Comparison of ENCODE assay signal across 24 cellular contexts in genomic region chrX:40685352-40685918, GRCh38. TPM values are rescaled to one million over a fixed set of nuclear protein-coding genes. Genes with fewer than 3 reads are reported as not detected.
DNase-seq lines count a peak whose midpoint lies in the region; ATAC-seq, FAIRE-seq and TF ChIP-seq lines count a peak whose summit lies in the region.
"Had no signal": no experiment of that assay in that cellular context is flagged by ENCODE, and none has a peak within 500 bp of the region (broad histone marks: within the 10 kb centered on the region; RNA-seq: fewer than 3 reads in every experiment).

No MANE protein-coding gene starts in this region.

- no TSS peak for BruUV-seq in GM12878 (replicated peaks; lab: Mats Ljungman, UMichigan)

- CTCF ChIA-PET in CD4-positive, alpha-beta T cell (lab: Charles Lee), result interaction anchor here (1.6 kb wide), 1 partner anchor 50 kb away, joined by 3 read pairs; the partner anchor contains the start of gene MED14
- CTCF ChIA-PET in GM12878 (lab: Yijun Ruan, JAX), result interaction anchor here (0.6 to 3.1 kb wide), 6 partner anchors 10 to 142 kb away, joined by 3 to 11 read pairs (median 4); no protein-coding TSS in a partner anchor
- CTCF ChIA-PET in HEK293T (lab: Yijun Ruan, JAX), result no interaction called here

- H3K4me1 ChIP-seq in GM12878 (ENCODE audit: control insufficient read depth, insufficient read depth, low read length) (no peaks in the 10 kb centered on the region; the same call in 1 of the 2 replicates), neural progenitor cell (peaks cover 42% of the 10 kb centered on the region)
- H3K4me1 ChIP-seq: body of pancreas had no signal

- no peaks in the 10 kb centered on the region for H3K9me3 ChIP-seq in CD4-positive, alpha-beta T cell (ENCODE audit: control insufficient read depth, low read length)
- no peaks in the 10 kb centered on the region for H3K9me3 ChIP-seq in GM12878 (replicated peaks; ENCODE audit: control insufficient read depth, insufficient read depth, low read length)
- H3K9me3 ChIP-seq in neural progenitor cell (ENCODE audit: low read depth), result no peaks in the 10 kb centered on the region
- H3K9me3 ChIP-seq: body of pancreas, thyroid gland had no signal

- no peaks in the 10 kb centered on the region for H3K27me3 Mint-ChIP-seq in CD4-positive, alpha-beta T cell
- H3K27me3 Mint-ChIP-seq in neural progenitor cell (ENCODE audit: insufficient read depth, low read depth), result peaks cover 2% of the 10 kb centered on the region
- H3K27me3 Mint-ChIP-seq: CD4-positive, alpha-beta memory T cell had no signal

- no peak for TF ChIP-seq EP300 in GM12878 (IDR thresholded peaks at IDR 0.05; ENCODE audit: borderline replicate concordance in 1 of 2, control insufficient read depth in 1 of 2, low read depth in 2 of 2, low read length in 2 of 2)

- intact Hi-C loops in CD4-positive, alpha-beta T cell (cut with DNase I, micrococcal nuclease), result loop anchor here in 1 of 2 experiments (10.0 kb wide), 1 partner anchor 49 kb away; the partner anchor contains the start of gene MED14
- intact Hi-C loops in GM12878 (cut with micrococcal nuclease; ENCODE audit: unreplicated experiment), result no loop called here

- in situ Hi-C loops in GM12878 (cut with MboI), result no loop called here

- TF ChIP-seq RAD21 in GM12878 (IDR thresholded peaks at IDR 0.05; ENCODE audit: insufficient read depth, low read depth, low read length), result no peak

- SMC1A ChIA-PET in GM12878 (lab: Charles Lee; ENCODE audit: uncharacterized antibody, unreplicated experiment), result interaction anchor here (0.8 to 2.0 kb wide), 9 partner anchors 9 to 109 kb away, joined by 3 to 8 read pairs (median 5); no protein-coding TSS in a partner anchor

- no peak for TF ChIP-seq CTCF in CD4-positive, alpha-beta T cell (IDR thresholded peaks at IDR 0.05)
- TF ChIP-seq CTCF in GM12878 (IDR thresholded peaks at IDR 0.05 in 2 of 3, conservative IDR thresholded peaks at IDR 0.05 in 1 of 3; ENCODE audit: control insufficient read depth in 2 of 3, extremely low read depth in 1 of 3, insufficient read depth in 1 of 3, low read depth in 3 of 3, low read length in 3 of 3) (no peak), neural progenitor cell (IDR thresholded peaks at IDR 0.05) (no peak)

- H3K36me3 ChIP-seq in GM12878 (ENCODE audit: control insufficient read depth in 2 of 2, insufficient read depth in 2 of 2, low read length in 1 of 2), result peaks cover 4 to 8% of the 10 kb centered on the region in 2 experiments; a peak in 3 of 4 replicates
- peaks cover 11% of the 10 kb centered on the region for H3K36me3 ChIP-seq in neural progenitor cell

- peak overlapping the region; percentile 42 for H3K27ac Mint-ChIP-seq in CD4-positive, alpha-beta T cell
- H3K27ac Mint-ChIP-seq in neural progenitor cell, result no peak overlapping the region
- H3K27ac Mint-ChIP-seq: stimulated activated effector memory CD8-positive, alpha-beta T cell treated with anti-CD3 and anti-CD28 coated beads, Interleukin-12 subunit alpha, Interleukin-12 subunit beta, amount 100 ng/mL, for 72 hours had no signal

- POLR2A ChIA-PET in CD4-positive, alpha-beta T cell (lab: Charles Lee), result no interaction called here
- POLR2A ChIA-PET in GM12878 (lab: Charles Lee), result no interaction called here
- POLR2A ChIA-PET in HEK293T (lab: Yijun Ruan, JAX), result no interaction called here

- H3K4me3 ChIP-seq in GM12878, result no peak overlapping the region
- H3K4me3 ChIP-seq in neural progenitor cell, result peak overlapping the region; percentile 19
- H3K4me3 ChIP-seq: body of pancreas, smooth muscle cell, thyroid gland had no signal

- no peak for ATAC-seq in CD4-positive, alpha-beta T cell (ENCODE audit: poor library complexity)
- ATAC-seq in GM12878 (peak; percentile 44), HG03095 (IDR thresholded peaks at IDR 0.05; ENCODE audit: unreplicated experiment) (no peak), GM21367 (IDR thresholded peaks at IDR 0.05; ENCODE audit: unreplicated experiment) (no peak)
- ATAC-seq: body of pancreas; SK-N-SH treated with all-trans-retinoic acid at 6 μM for 48 hours; stimulated activated effector memory CD8-positive, alpha-beta T cell treated with anti-CD3 and anti-CD28 coated beads, Interleukin-12 subunit alpha, Interleukin-12 subunit beta, amount 100 ng/mL, for 72 hours had no signal

- no peak for TF ChIP-seq POLR2A in GM12878 (IDR thresholded peaks at IDR 0.05; ENCODE audit: low read depth, low read length)

- H3K9me3 Mint-ChIP-seq in CD4-positive, alpha-beta T cell, result no peaks in the 10 kb centered on the region
- no peaks in the 10 kb centered on the region for H3K9me3 Mint-ChIP-seq in neural progenitor cell
- H3K9me3 Mint-ChIP-seq: CD4-positive, alpha-beta memory T cell; stimulated activated effector memory CD8-positive, alpha-beta T cell treated with anti-CD3 and anti-CD28 coated beads, Interleukin-12 subunit alpha, Interleukin-12 subunit beta, amount 100 ng/mL, for 72 hours had no signal

- H3K27me3 ChIP-seq in CD4-positive, alpha-beta T cell (ENCODE audit: control insufficient read depth, insufficient read depth, low read length), result no peaks in the 10 kb centered on the region
- H3K27me3 ChIP-seq in GM12878 (replicated peaks in 1 of 2; ENCODE audit: control insufficient read depth in 2 of 2, insufficient read depth in 2 of 2, low read length in 1 of 2) (no peaks in the 10 kb centered on the region), neural progenitor cell (no peaks in the 10 kb centered on the region)
- H3K27me3 ChIP-seq: body of pancreas, thyroid gland had no signal

- no peak for DNase-seq in CD4-positive, alpha-beta T cell
- DNase-seq in GM18507 (ENCODE audit: extremely low spot score, insufficient read length, low read depth) (no peak), GM12878 (ENCODE audit: low read depth, low spot score) (no peak), neural progenitor cell (ENCODE audit: low spot score) (no peak), HEK293T (ENCODE audit: extremely low spot score) (no peak), NCI-H1694 (lab: John Stamatoyannopoulos, UW) (no peak)
- DNase-seq: activated effector memory CD4-positive, alpha-beta T cell treated with anti-CD3 and anti-CD28 coated beads, Interleukin-2, amount 50 U/mL, for 16 hours; body of pancreas; CD4-positive, alpha-beta memory T cell; DMS153; IMR-90; kidney glomerular epithelial cell; NCI-H1105; NCI-H2081; NCI-H226; retina; thyroid gland; WERI-Rb-1 had no signal

- 50% methylated on average over 4 of the region's 4 CpGs for WGBS in GM12878 (ENCODE audit: insufficient coverage, insufficient replicate concordance, low lambda C conversion rate, missing lambda C conversion rate)

- H3K4me1 Mint-ChIP-seq in CD4-positive, alpha-beta T cell (ENCODE audit: low read depth), result peaks cover 23% of the 10 kb centered on the region
- peaks cover 32% of the 10 kb centered on the region for H3K4me1 Mint-ChIP-seq in neural progenitor cell

- no peak overlapping the region for H3K27ac ChIP-seq in CD4-positive, alpha-beta T cell (ENCODE audit: low read depth, low read length)
- H3K27ac ChIP-seq in GM12878 (ENCODE audit: control insufficient read depth, insufficient read depth), result no peak overlapping the region
- H3K27ac ChIP-seq in neural progenitor cell, result peak overlapping the region; percentile 85
- H3K27ac ChIP-seq: body of pancreas, RWPE1, thyroid gland, WERI-Rb-1 had no signal

- H3K79me2 ChIP-seq in GM12878 (ENCODE audit: control insufficient read depth, insufficient read depth, low read length), result no peaks in the 10 kb centered on the region; the same call in 1 of the 2 replicates
- H3K79me2 ChIP-seq in neural progenitor cell (ENCODE audit: low read depth), result no peaks in the 10 kb centered on the region

- H2AFZ ChIP-seq in GM12878 (ENCODE audit: control insufficient read depth, low read depth, low read length), result no peak overlapping the region
- H2AFZ ChIP-seq in neural progenitor cell (replicated peaks), result no peak overlapping the region

- H4K20me1 ChIP-seq in GM12878 (ENCODE audit: control insufficient read depth, insufficient read depth) (no peaks in the 10 kb centered on the region), neural progenitor cell (ENCODE audit: low read depth) (no peaks in the 10 kb centered on the region)

- no peak overlapping the region for H3K4me3 Mint-ChIP-seq in CD4-positive, alpha-beta T cell
- H3K4me3 Mint-ChIP-seq in neural progenitor cell, result peak overlapping the region; percentile 3
- H3K4me3 Mint-ChIP-seq: CD4-positive, alpha-beta memory T cell; stimulated activated effector memory CD8-positive, alpha-beta T cell treated with anti-CD3 and anti-CD28 coated beads, Interleukin-12 subunit alpha, Interleukin-12 subunit beta, amount 100 ng/mL, for 72 hours had no signal

- H3F3A ChIP-seq in neural progenitor cell (ENCODE audit: low read depth), result peaks cover 23% of the 10 kb centered on the region

- H3K36me3 Mint-ChIP-seq in CD4-positive, alpha-beta T cell (ENCODE audit: low read depth), result peaks cover 76% of the 10 kb centered on the region
- H3K36me3 Mint-ChIP-seq in neural progenitor cell, result peaks cover 12% of the 10 kb centered on the region

- H3K9ac ChIP-seq in GM12878 (ENCODE audit: control insufficient read depth, insufficient read depth, low read length) (no peak overlapping the region), neural progenitor cell (no peak overlapping the region)

- H3K4me2 ChIP-seq in GM12878 (ENCODE audit: control insufficient read depth, insufficient read depth), result peak overlapping the region; percentile 22; the same call in 1 of the 2 replicates
- peak overlapping the region; percentile 54 for H3K4me2 ChIP-seq in neural progenitor cell
- H3K4me2 ChIP-seq: smooth muscle cell had no signal

- FAIRE-seq in GM18507 (lab: Jason Lieb, UNC), result peak; percentile 68
- FAIRE-seq in GM12878 (lab: Jason Lieb, UNC), result no peak

- RAD21 ChIA-PET in GM12878 (lab: Charles Lee; ENCODE audit: unreplicated experiment), result interaction anchor here (0.8 kb wide), 1 partner anchor 569 kb away, joined by 3 read pairs; no protein-coding TSS in a partner anchor

RNA-seq across cellular contexts. Expression of gene CXorf38, which starts 38.1 kb away (rescaled TPM):
- 10 to 100 TPM in 1 of 2 experiments, 1 to 10 TPM in 1; 9.4 to 10.4 TPM for total RNA-seq in CD4-positive, alpha-beta T cell
- 36.5 and 38.1 TPM in 2 replicates for total RNA-seq in GM12878 (2013; cell fraction: nucleolus; rRNA removed)
- total RNA-seq in GM12878 (2014; rRNA removed) (20.1 and 20.4 TPM in 2 replicates), GM12878 (2014; rRNA removed; fragmentation: Illumina TruSeq; extraction: Trizol) (19.9 and 21.3 TPM in 2 replicates), GM12878 (2021) (16.8 and 17.6 TPM in 2 replicates), neural progenitor cell (ENCODE audit: low replicate concordance) (11.5 and 12.7 TPM in 2 replicates)
- 10.4 TPM for polyA plus RNA-seq in GM12878 (2011; ENCODE audit: low read depth)
- polyA plus RNA-seq in GM12878 (2011; rRNA removed) (50.1 and 64.5 TPM in 2 replicates), GM12878 (2014; fragmentation: Illumina TruSeq; extraction: Trizol) (20.5 and 21.4 TPM in 2 replicates), GM12878 (2014; fragmentation: Nextera tagmentation; extraction: Ambion mirVana) (1 to 10 TPM; 2.2 to 6.0 TPM), GM12878 (2014; rRNA removed) (18.7 and 20.9 TPM in 2 replicates), GM12878 (2016; fragmentation: Nextera tagmentation; extraction: Ambion mirVana) (10 to 100 TPM; 14.2 to 14.4 TPM)
- polyA plus RNA-seq in GM12878 (2011; cell fraction: cytosol; rRNA removed), result 35.2 and 35.6 TPM in 2 replicates
- 17.0 and 19.6 TPM in 2 replicates for polyA plus RNA-seq in GM12878 (2011; cell fraction: nucleus; rRNA removed)
- 11.8 and 19.8 TPM in 2 replicates for polyA plus RNA-seq in GM12878 (2012)
- 27.7 and 28.0 TPM in 2 replicates for polyA minus RNA-seq in GM12878 (2011; rRNA and poly(A)+ RNA removed)
- polyA minus RNA-seq in GM12878 (2011; cell fraction: cytosol; rRNA and poly(A)+ RNA removed), result 11.4 and 11.6 TPM in 2 replicates
- 10.2 and 15.0 TPM in 2 replicates for polyA minus RNA-seq in GM12878 (2011; cell fraction: nucleus; rRNA and poly(A)+ RNA removed)

RNA-seq across cellular contexts. Expression of gene MED14, which starts 49.9 kb away (rescaled TPM):
- 10 to 100 TPM; 59.9 to 67.7 TPM for total RNA-seq in CD4-positive, alpha-beta T cell
- 223 and 232 TPM in 2 replicates for total RNA-seq in GM12878 (2013; cell fraction: nucleolus; rRNA removed)
- total RNA-seq in GM12878 (2014; rRNA removed) (30.7 and 31.7 TPM in 2 replicates), GM12878 (2014; rRNA removed; fragmentation: Illumina TruSeq; extraction: Trizol) (26.1 and 29.8 TPM in 2 replicates), GM12878 (2021) (43.9 and 46.6 TPM in 2 replicates), neural progenitor cell (ENCODE audit: low replicate concordance) (43.0 and 56.4 TPM in 2 replicates)
- polyA plus RNA-seq in GM12878 (2011; ENCODE audit: low read depth), result 16.1 TPM
- polyA plus RNA-seq in GM12878 (2011; rRNA removed) (71.7 and 99.4 TPM in 2 replicates), GM12878 (2014; fragmentation: Illumina TruSeq; extraction: Trizol) (47.4 and 48.4 TPM in 2 replicates), GM12878 (2014; fragmentation: Nextera tagmentation; extraction: Ambion mirVana) (10 to 100 TPM in 1 of 2 experiments, 1 to 10 TPM in 1; 8.8 to 17.0 TPM), GM12878 (2014; rRNA removed) (33.5 and 34.8 TPM in 2 replicates), GM12878 (2016; fragmentation: Nextera tagmentation; extraction: Ambion mirVana) (10 to 100 TPM; 22.5 to 27.1 TPM)
- polyA plus RNA-seq in GM12878 (2011; cell fraction: cytosol; rRNA removed), result 74.3 and 85.2 TPM in 2 replicates
- polyA plus RNA-seq in GM12878 (2011; cell fraction: nucleus; rRNA removed), result 144 and 145 TPM in 2 replicates
- polyA plus RNA-seq in GM12878 (2012), result 16.5 and 19.0 TPM in 2 replicates
- 85.5 and 108 TPM in 2 replicates for polyA minus RNA-seq in GM12878 (2011; rRNA and poly(A)+ RNA removed)
- 34.5 and 47.8 TPM in 2 replicates for polyA minus RNA-seq in GM12878 (2011; cell fraction: cytosol; rRNA and poly(A)+ RNA removed)
- polyA minus RNA-seq in GM12878 (2011; cell fraction: nucleus; rRNA and poly(A)+ RNA removed), result 90.3 and 167 TPM in 2 replicates
